In genomic region chr10:49177391-49178355, GRCh38 we compare ENCODE assay signal across 7 cellular contexts. TPM values are rescaled to one million over a fixed set of nuclear protein-coding genes. Genes with fewer than 3 reads are reported as not detected.
A peak's percentile ranks its signal among the peaks of the same experiment; 100 is the strongest.
DNase-seq lines count a peak whose midpoint lies in the region; ATAC-seq and TF ChIP-seq lines count a peak whose summit lies in the region.

No MANE protein-coding gene starts in this region.

- H3K4me3 ChIP-seq in RWPE2 (ENCODE audit: severe bottlenecking) = no peak overlapping the region
- H3K4me3 ChIP-seq in brain microvascular endothelial cell (ENCODE audit: low read depth, low read length) = no peak overlapping the region
- H3K4me3 ChIP-seq in left lung = no peak overlapping the region

- intact Hi-C loops in left lung (cut with DNase I) = no loop called here

- peak overlapping the region; percentile 98 for H3K27ac Mint-ChIP-seq in stimulated activated naive B cell treated with anti-CD40 and anti-IgM and Interleukin-4, amounts not matched to agents 10 μg/mL and 1 μg/mL and 100 μg/mL, for 72 hours

- no peaks in the 10 kb centered on the region for H3K27me3 Mint-ChIP-seq in stimulated activated naive B cell treated with anti-CD40 and anti-IgM and Interleukin-4, amounts not matched to agents 10 μg/mL and 1 μg/mL and 100 μg/mL, for 72 hours

- H3K27me3 ChIP-seq in RWPE2 (ENCODE audit: insufficient read depth, poor library complexity, severe bottlenecking) (no peaks in the 10 kb centered on the region), brain microvascular endothelial cell (replicated peaks) (no peaks in the 10 kb centered on the region), left lung (no peaks in the 10 kb centered on the region)

- no peak for DNase-seq in RWPE2 (ENCODE audit: low spot score)
- DNase-seq in brain microvascular endothelial cell = peak; percentile 87
- peak; percentile 69 to 73 for DNase-seq in left lung
- DNase-seq in stimulated activated naive B cell treated with anti-CD40 and anti-IgM and Interleukin-4, amounts not matched to agents 10 μg/mL and 1 μg/mL and 100 μg/mL, for 72 hours = peak; percentile 85
- DNase-seq in NCI-H526 (lab: John Stamatoyannopoulos, UW) = no peak

- no peaks in the 10 kb centered on the region for H3K9me3 ChIP-seq in RWPE2 (ENCODE audit: severe bottlenecking)
- no peaks in the 10 kb centered on the region for H3K9me3 ChIP-seq in left lung

- H3K4me1 Mint-ChIP-seq in stimulated activated naive B cell treated with anti-CD40 and anti-IgM and Interleukin-4, amounts not matched to agents 10 μg/mL and 1 μg/mL and 100 μg/mL, for 72 hours = peaks cover 82 to 99% of the 10 kb centered on the region in 2 donors

- in situ Hi-C loops in brain microvascular endothelial cell (cut with HindIII; ENCODE audit: low pct_ligation_motif_present, low sequenced_read_pairs) = no loop called here

- no peaks in the 10 kb centered on the region for H3K36me3 ChIP-seq in RWPE2 (ENCODE audit: low read depth)
- no peaks in the 10 kb centered on the region for H3K36me3 ChIP-seq in brain microvascular endothelial cell (replicated peaks)
- no peaks in the 10 kb centered on the region for H3K36me3 ChIP-seq in left lung

- ATAC-seq in GM18858 (IDR thresholded peaks at IDR 0.05; ENCODE audit: unreplicated experiment) (peak; percentile 83), HG02840 (IDR thresholded peaks at IDR 0.05; ENCODE audit: low FRiP score, unreplicated experiment) (peak; percentile 63), RWPE2 (ENCODE audit: low read depth) (peak; percentile 89), left lung (peak; percentile 87)
- peak; percentile 87 for ATAC-seq in stimulated activated naive B cell treated with anti-CD40 and anti-IgM and Interleukin-4, amounts not matched to agents 10 μg/mL and 1 μg/mL and 100 μg/mL, for 72 hours (replicated peaks)

- TF ChIP-seq CTCF in RWPE2 (IDR thresholded peaks at IDR 0.05; ENCODE audit: poor library complexity, severe bottlenecking) (no peak), brain microvascular endothelial cell (IDR thresholded peaks at IDR 0.05; ENCODE audit: low read depth, low read length, missing control alignments) (no peak), left lung (IDR thresholded peaks at IDR 0.05) (no peak)

- peaks cover 33 to 67% of the 10 kb centered on the region in 2 donors for H3K36me3 Mint-ChIP-seq in stimulated activated naive B cell treated with anti-CD40 and anti-IgM and Interleukin-4, amounts not matched to agents 10 μg/mL and 1 μg/mL and 100 μg/mL, for 72 hours

- peaks cover 7% of the 10 kb centered on the region for H3K4me1 ChIP-seq in RWPE2 (ENCODE audit: insufficient read depth, poor library complexity, severe bottlenecking)
- H3K4me1 ChIP-seq in left lung = peaks cover 0 to 68% of the 10 kb centered on the region in 2 donors

- H3K27ac ChIP-seq in RWPE2 (ENCODE audit: poor library complexity, severe bottlenecking) (no peak overlapping the region), brain microvascular endothelial cell (peak overlapping the region; percentile 70), left lung (peak overlapping the region; percentile 48 to 83)

- peak overlapping the region; percentile 69 to 76 for H3K4me3 Mint-ChIP-seq in stimulated activated naive B cell treated with anti-CD40 and anti-IgM and Interleukin-4, amounts not matched to agents 10 μg/mL and 1 μg/mL and 100 μg/mL, for 72 hours

- H3K9me3 Mint-ChIP-seq in stimulated activated naive B cell treated with anti-CD40 and anti-IgM and Interleukin-4, amounts not matched to agents 10 μg/mL and 1 μg/mL and 100 μg/mL, for 72 hours = no peaks in the 10 kb centered on the region

RNA-seq across cellular contexts. Expression of gene TMEM273, which starts 10.5 kb away (rescaled TPM):
- 10 to 100 TPM; 19.4 to 46.9 TPM for total RNA-seq in left lung

RNA-seq across cellular contexts. Expression of gene FAM170B, which starts 43.9 kb away (rescaled TPM):
- total RNA-seq in left lung = under 1 TPM in 1 of 2 donors, not detected in 1; 0.26 TPM

Comparison
In these comparisons a context has a peak if more than half of its experiments do, and no peak if none do; other contexts are left out.
1. DNase-seq: peak in brain microvascular endothelial cell (single experiment), left lung (2 of 2) and stimulated activated naive B cell treated with anti-CD40 and anti-IgM and Interleukin-4, amounts not matched to agents 10 μg/mL and 1 μg/mL and 100 μg/mL, for 72 hours (single experiment); none in RWPE2 (single experiment) and NCI-H526 (0 of 2).
2. Peak in every context shown above with its lines, with median percentiles within 50 percentile points of each other: ATAC-seq.